15 cellular contexts compared by ENCODE assay signal in genomic region chr6:70059047-70059719, GRCh38.
A peak's percentile ranks its signal among the peaks of the same experiment; 100 is the strongest.
DNase-seq lines count a peak whose midpoint lies in the region; TF ChIP-seq lines count a peak whose summit lies in the region.
"Had no signal": no experiment of that assay in that cellular context is flagged by ENCODE, and none has a peak within 500 bp of the region (broad histone marks: within the 10 kb centered on the region; RNA-seq: fewer than 3 reads in every experiment).

No MANE protein-coding gene starts in this region.

- H3K9me3 ChIP-seq in adipocyte (ENCODE audit: control insufficient read depth, low read length) = no peaks in the 10 kb centered on the region
- H3K9me3 ChIP-seq: BE2C had no signal

- H3K4me3 Mint-ChIP-seq in activated CD4-positive, alpha-beta memory T cell treated with anti-CD3 and anti-CD28 coated beads for 36 hours = no peak overlapping the region
- H3K4me3 Mint-ChIP-seq: CD4-positive, alpha-beta memory T cell had no signal

- DNase-seq in NCI-H748 (lab: John Stamatoyannopoulos, UW; ENCODE audit: unreplicated experiment) = peak; percentile 16
- DNase-seq in NCI-H748 treated with DMSO at 0.1 percent for 48 hours (lab: John Stamatoyannopoulos, UW) = no peak
- peak; percentile 45 to 87 for DNase-seq in NCI-H524 (lab: John Stamatoyannopoulos, UW)
- DNase-seq in adipocyte (ENCODE audit: low read depth) = peak; percentile 24
- DNase-seq in retinal pigment epithelial cell (ENCODE audit: low read depth) = peak; percentile 2
- no peak for DNase-seq in activated CD4-positive, CD25-positive, alpha-beta regulatory T cell (lab: John Stamatoyannopoulos, UW)
- DNase-seq in activated CD4-positive, alpha-beta memory T cell treated with anti-CD3 and anti-CD28 coated beads for 36 hours = no peak
- DNase-seq in NCI-H2029 (lab: John Stamatoyannopoulos, UW) = no peak
- DNase-seq: BE2C; CD4-positive, alpha-beta memory T cell; GOT3; NCI-H1930; NCI-H345; Right ventricle myocardium superior had no signal

- H3K27ac Mint-ChIP-seq in activated CD4-positive, alpha-beta memory T cell treated with anti-CD3 and anti-CD28 coated beads for 36 hours = no peak overlapping the region
- H3K27ac Mint-ChIP-seq: CD4-positive, alpha-beta memory T cell had no signal

- no peak overlapping the region for H3K9ac ChIP-seq in adipocyte (ENCODE audit: low read length)

- CTCF ChIA-PET in activated CD4-positive, alpha-beta memory T cell treated with anti-CD3 and anti-CD28 coated beads for 36 hours (lab: Charles Lee) = no interaction called here

- no peaks in the 10 kb centered on the region for H3K36me3 ChIP-seq in adipocyte (ENCODE audit: control insufficient read depth, insufficient read depth, low read length, severe bottlenecking)
- H3K36me3 ChIP-seq: BE2C had no signal

- H3K4me3 ChIP-seq in adipocyte (ENCODE audit: low read length) (no peak overlapping the region), retinal pigment epithelial cell (ENCODE audit: low read length) (no peak overlapping the region)
- H3K4me3 ChIP-seq: K562 had no signal

- intact Hi-C loops in activated CD4-positive, alpha-beta memory T cell treated with anti-CD3 and anti-CD28 coated beads for 36 hours (cut with micrococcal nuclease) = no loop called here

- no peaks in the 10 kb centered on the region for H3K27me3 ChIP-seq in adipocyte (replicated peaks; ENCODE audit: control insufficient read depth, insufficient read depth, low read length)
- H3K27me3 ChIP-seq: BE2C had no signal

- TF ChIP-seq CTCF in retinal pigment epithelial cell (conservative IDR thresholded peaks at IDR 0.05; ENCODE audit: low read depth, low read length) = no peak

- POLR2A ChIA-PET in activated CD4-positive, alpha-beta memory T cell treated with anti-CD3 and anti-CD28 coated beads for 36 hours (lab: Charles Lee) = no interaction called here

- H3K9me3 Mint-ChIP-seq in activated CD4-positive, alpha-beta memory T cell treated with anti-CD3 and anti-CD28 coated beads for 36 hours = no peaks in the 10 kb centered on the region
- H3K9me3 Mint-ChIP-seq: CD4-positive, alpha-beta memory T cell had no signal

- H3K4me1 Mint-ChIP-seq in activated CD4-positive, alpha-beta memory T cell treated with anti-CD3 and anti-CD28 coated beads for 36 hours (ENCODE audit: low read depth) = no peaks in the 10 kb centered on the region
- H3K4me1 Mint-ChIP-seq: CD4-positive, alpha-beta memory T cell had no signal

- no peaks in the 10 kb centered on the region for H3K4me1 ChIP-seq in adipocyte (ENCODE audit: control insufficient read depth, insufficient read depth, low read length)
- H3K4me1 ChIP-seq: BE2C had no signal

- H3K36me3 Mint-ChIP-seq in activated CD4-positive, alpha-beta memory T cell treated with anti-CD3 and anti-CD28 coated beads for 36 hours = no peaks in the 10 kb centered on the region
- H3K36me3 Mint-ChIP-seq: CD4-positive, alpha-beta memory T cell had no signal

- H3K27me3 Mint-ChIP-seq in activated CD4-positive, alpha-beta memory T cell treated with anti-CD3 and anti-CD28 coated beads for 36 hours = no peaks in the 10 kb centered on the region

Comparison
In these comparisons a context has a peak if more than half of its experiments do, and no peak if none do; other contexts are left out.
1. DNase-seq: peak in NCI-H748 (single experiment), NCI-H524 (2 of 2), adipocyte (single experiment) and retinal pigment epithelial cell (single experiment); none in NCI-H748 treated with DMSO at 0.1 percent for 48 hours (single experiment), activated CD4-positive, CD25-positive, alpha-beta regulatory T cell (0 of 4), activated CD4-positive, alpha-beta memory T cell treated with anti-CD3 and anti-CD28 coated beads for 36 hours (single experiment) and NCI-H2029 (single experiment).